Comparison of ENCODE assay signal across 8 cellular contexts in genomic region chr3:151168269-151169094, GRCh38. TPM values are rescaled to one million over a fixed set of nuclear protein-coding genes. Genes with fewer than 3 reads are reported as not detected.
A peak's percentile ranks its signal among the peaks of the same experiment; 100 is the strongest.
DNase-seq lines count a peak whose midpoint lies in the region; ATAC-seq, FAIRE-seq and TF ChIP-seq lines count a peak whose summit lies in the region.

No MANE protein-coding gene starts in this region.

- WGBS in small intestine, 3 donors: 18 to 28% (median 19%) methylated on average over 7 of the region's 7 CpGs

- TF ChIP-seq POLR2A in H54 (IDR thresholded peaks at IDR 0.05; ENCODE audit: low read depth, low read length): no peak

- intact Hi-C loops in left ventricle myocardium superior (cut with micrococcal nuclease): loop anchor here (2.0 to 5.0 kb wide), 2 partner anchors 59 to 114 kb away; no protein-coding TSS in a partner anchor

- DNase-seq in G401 (ENCODE audit: low spot score): peak; percentile 46
- peak; percentile 26 for DNase-seq in H54 (ENCODE audit: insufficient read length, low spot score)
- peak; percentile 66 for DNase-seq in NAMALWA (ENCODE audit: low spot score)
- DNase-seq in activated naive CD8-positive, alpha-beta T cell treated with anti-CD3 and anti-CD28 coated beads, Interleukin-2, amount 50 U/mL, for 16 hours (ENCODE audit: low read depth, low spot score): peak; percentile 59
- peak; percentile 88 for DNase-seq in left ventricle myocardium superior
- peak; percentile 78 for DNase-seq in small intestine
- no peak for DNase-seq in coronary artery (ENCODE audit: low spot score)

- no peaks in the 10 kb centered on the region for H3F3A ChIP-seq in SU-DHL-6 (ENCODE audit: insufficient read depth)

- H2AFZ ChIP-seq in SU-DHL-6 (ENCODE audit: low read depth, low read length, severe bottlenecking): no peak overlapping the region

- H3K4me3 ChIP-seq in SU-DHL-6 (ENCODE audit: insufficient read depth, low read length, poor library complexity, severe bottlenecking) (no peak overlapping the region), small intestine (ENCODE audit: low read depth in 1 of 2, low read length in 2 of 2) (no peak overlapping the region), coronary artery (no peak overlapping the region)

- H3K9ac ChIP-seq in SU-DHL-6 (ENCODE audit: low read length): no peak overlapping the region

- in situ Hi-C loops in G401 (cut with HindIII; ENCODE audit: low sequenced_read_pairs): no loop called here

- FAIRE-seq in H54 (lab: Jason Lieb, UNC) (peak; percentile 53), small intestine (lab: Jason Lieb, UNC) (no peak)

- H3K27me3 ChIP-seq in SU-DHL-6 (ENCODE audit: low read length) (no peaks in the 10 kb centered on the region), small intestine (ENCODE audit: control insufficient read depth in 2 of 2, insufficient read depth in 2 of 2, low read length in 2 of 2) (no peaks in the 10 kb centered on the region)

- H3K4me1 ChIP-seq in small intestine (ENCODE audit: control insufficient read depth in 2 of 2, insufficient read depth in 1 of 2, low read depth in 1 of 2, low read length in 1 of 2): no peaks in the 10 kb centered on the region

- H3K9me3 ChIP-seq in SU-DHL-6 (ENCODE audit: insufficient read depth, low read length): no peaks in the 10 kb centered on the region
- no peaks in the 10 kb centered on the region for H3K9me3 ChIP-seq in small intestine (ENCODE audit: control insufficient read depth, low read depth)

- no peak overlapping the region for H3K4me2 ChIP-seq in SU-DHL-6 (ENCODE audit: low read depth, low read length, poor library complexity, severe bottlenecking)

- no peak overlapping the region for H3K27ac ChIP-seq in SU-DHL-6 (ENCODE audit: low read depth, low read length)
- no peak overlapping the region for H3K27ac ChIP-seq in small intestine (ENCODE audit: low read depth in 1 of 2, low read length in 1 of 2)
- no peak overlapping the region for H3K27ac ChIP-seq in coronary artery

- TF ChIP-seq CTCF in SU-DHL-6 (IDR thresholded peaks at IDR 0.05; ENCODE audit: insufficient read depth, low read length, poor library complexity, severe bottlenecking) (peak; percentile 80), coronary artery (IDR thresholded peaks at IDR 0.05) (no peak)

- peak; percentile 75 for ATAC-seq in left ventricle myocardium superior

- H3K36me3 ChIP-seq in SU-DHL-6 (ENCODE audit: low read length): no peaks in the 10 kb centered on the region; the same call in 1 of the 2 replicates
- H3K36me3 ChIP-seq in small intestine (ENCODE audit: control insufficient read depth in 2 of 2, insufficient read depth in 2 of 2, low read length in 2 of 2): no peaks in the 10 kb centered on the region

- no peaks in the 10 kb centered on the region for H4K20me1 ChIP-seq in SU-DHL-6 (ENCODE audit: low read depth, low read length)

- H3K9me2 ChIP-seq in SU-DHL-6 (replicated peaks; ENCODE audit: insufficient read depth, low read length): no peaks in the 10 kb centered on the region

- no peaks in the 10 kb centered on the region for H3K79me2 ChIP-seq in SU-DHL-6 (ENCODE audit: insufficient read depth, low read length)

RNA-seq across cellular contexts. Expression of gene GPR171, which starts 34.5 kb away (rescaled TPM):
- total RNA-seq in G401 (2014; rRNA removed; shearing (Covaris generic)): not detected in 2 replicates
- total RNA-seq in left ventricle myocardium superior: 0.15 TPM
- 1 to 10 TPM; 1.6 to 3.5 (median 2.4) TPM for polyA plus RNA-seq in small intestine
